8 cellular contexts compared by ENCODE assay signal in the genomic region with DNA sequence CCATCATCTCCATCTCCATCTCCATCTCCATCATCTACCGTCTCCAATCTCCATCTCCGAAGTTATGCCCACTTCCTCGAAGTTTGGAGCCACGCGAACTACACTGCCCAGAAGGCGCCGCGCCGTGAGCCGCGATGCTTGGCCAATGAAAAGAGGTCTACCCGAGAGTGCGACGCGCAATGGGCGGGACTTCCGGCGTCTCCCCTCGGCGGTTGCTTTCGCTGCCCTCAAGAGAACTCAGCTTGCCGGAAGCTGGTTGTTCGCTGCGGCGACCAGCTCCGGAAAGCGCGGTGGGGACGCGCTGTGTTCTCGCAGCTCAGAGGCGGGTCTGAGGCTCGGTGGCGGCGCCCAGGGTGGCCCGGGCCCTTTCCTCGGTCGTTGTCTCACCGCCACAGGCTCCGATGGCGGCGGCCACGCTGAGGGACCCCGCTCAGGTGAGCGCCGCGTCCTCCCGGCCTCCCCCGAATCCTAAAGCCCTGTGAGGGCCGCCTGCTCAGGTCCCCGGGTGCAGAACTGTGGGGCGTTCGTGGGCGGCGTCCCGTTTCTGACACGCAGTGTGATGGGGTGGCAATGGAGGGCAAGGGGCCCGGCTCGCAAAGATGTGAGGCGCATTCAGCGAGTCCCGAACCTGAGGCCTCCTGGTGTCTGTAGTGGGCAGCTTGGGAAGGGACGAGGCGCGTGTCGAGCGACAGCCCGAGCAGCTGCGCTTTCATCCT. TPM values are rescaled to one million over a fixed set of nuclear protein-coding genes. Genes with fewer than 3 reads are reported as not detected.
A peak's percentile ranks its signal among the peaks of the same experiment; 100 is the strongest.
DNase-seq lines count a peak whose midpoint lies in the region; ATAC-seq and TF ChIP-seq lines count a peak whose summit lies in the region.
"Not testable (repeated sequence)": the region's sequence is repeated elsewhere in the genome, so short reads cannot be mapped to it uniquely, and the experiment has no call there.

ZNF773 (plus strand) TSS at position 259 of the 716 bp plus-strand sequence; CDS start at position 402, 143 bp downstream.

- not testable (repeated sequence) for H3K27me3 ChIP-seq in ectodermal cell (ENCODE audit: control insufficient read depth, insufficient read depth, low read length, poor library complexity, severe bottlenecking); lower lobe of right lung (ENCODE audit: low read depth)

- not testable (repeated sequence) for H3K36me3 ChIP-seq in ectodermal cell (ENCODE audit: control insufficient read depth, insufficient read depth, low read length); lower lobe of right lung

- not testable (repeated sequence) for TF ChIP-seq CTCF in C4-2B (conservative IDR thresholded peaks at IDR 0.05); lower lobe of right lung (IDR thresholded peaks at IDR 0.05)

- not testable (repeated sequence) for H3K9me3 ChIP-seq in ectodermal cell (ENCODE audit: control insufficient read depth, low read length)
- peaks cover 17% of the 10 kb centered on the region for H3K9me3 ChIP-seq in lower lobe of right lung

- H3K4me1 ChIP-seq in ectodermal cell (ENCODE audit: control insufficient read depth, insufficient read depth, low read length); lower lobe of right lung: not testable (repeated sequence)

- DNase-seq in NCI-H82 (lab: John Stamatoyannopoulos, UW) (peak; percentile 97), lower lobe of right lung (peak; percentile 97)
- peak; percentile 96 to 97 for DNase-seq in activated CD4-positive, alpha-beta T cell treated with anti-CD3 and anti-CD28 coated beads, Interleukin-2, amount 50 U/mL, for 48 hours
- DNase-seq in stimulated activated CD4-positive, alpha-beta T cell treated with anti-CD3 and anti-CD28 coated beads, Interleukin-4, amount 100 ng/mL, for 48 hours (ENCODE audit: low read depth in 2 of 2) = peak; percentile 90 to 94

- WGBS in ectodermal cell, 2 experiments = 1% methylated on average over 50 to 57 of the region's 69 CpGs

- peak within 1 kb of the TSS; percentile 71 for H3K4me3 ChIP-seq in ectodermal cell (ENCODE audit: insufficient read depth, low read depth, low read length)
- peak within 1 kb of the TSS; percentile 77 for H3K4me3 ChIP-seq in lower lobe of right lung

- intact Hi-C loops in lower lobe of right lung (cut with DNase I) = not testable (repeated sequence)

- ATAC-seq in GM19395 (IDR thresholded peaks at IDR 0.05; ENCODE audit: unreplicated experiment) (peak; percentile 100), HG03558 (IDR thresholded peaks at IDR 0.05; ENCODE audit: extremely low read depth, unreplicated experiment) (peak; percentile 94), lower lobe of right lung (peak; percentile 100)

- H3K27ac ChIP-seq in C4-2B (peak within 1 kb of the TSS; percentile 79), lower lobe of right lung (peak within 1 kb of the TSS; percentile 86)
- not testable (repeated sequence) for H3K27ac ChIP-seq in ectodermal cell (ENCODE audit: insufficient read depth, low read depth, low read length, poor library complexity, severe bottlenecking)

RNA-seq across cellular contexts. Expression of gene ZNF773, which starts in this region (rescaled TPM):
- polyA plus RNA-seq in ectodermal cell (2013, experiment 1 of 4) = 7.6 TPM
- polyA plus RNA-seq in ectodermal cell (2013, experiment 2 of 4) = 11.5 TPM
- 8.4 TPM for polyA plus RNA-seq in ectodermal cell (2013, experiment 3 of 4)
- polyA plus RNA-seq in ectodermal cell (2013, experiment 4 of 4) = 9.0 TPM
- 8.4 TPM for total RNA-seq in lower lobe of right lung
